Comparison of ENCODE assay signal across 8 cellular contexts in genomic region chr2:55134316-55134706, GRCh38.
A peak's percentile ranks its signal among the peaks of the same experiment; 100 is the strongest.
DNase-seq lines count a peak whose midpoint lies in the region; ATAC-seq and TF ChIP-seq lines count a peak whose summit lies in the region.

No MANE protein-coding gene starts in this region.

- no peak for TF ChIP-seq RAD21 in neural cell (conservative IDR thresholded peaks at IDR 0.05)

- CTCF ChIA-PET in CD8-positive, alpha-beta T cell (lab: Charles Lee): interaction anchor here (0.9 to 1.6 kb wide), 2 partner anchors 33 to 61 kb away, joined by 4 to 6 read pairs; no protein-coding TSS in a partner anchor

- POLR2A ChIA-PET in CD8-positive, alpha-beta T cell (lab: Charles Lee): interaction anchor here (0.6 to 2.0 kb wide), 5 partner anchors 10 to 85 kb away, joined by 3 to 9 read pairs (median 4); partner anchors contain the start of gene RTN4

- no peak overlapping the region for H3K4me2 ChIP-seq in neural cell (ENCODE audit: low read length)

- peaks cover 43% of the 10 kb centered on the region for H3K4me1 Mint-ChIP-seq in CD8-positive, alpha-beta T cell (ENCODE audit: low read depth)
- H3K4me1 Mint-ChIP-seq in brain: peaks cover 63% of the 10 kb centered on the region

- peaks cover 27% of the 10 kb centered on the region for H3K4me1 ChIP-seq in CD8-positive, alpha-beta T cell (ENCODE audit: insufficient read depth, low read length)

- H3K36me3 ChIP-seq in CD8-positive, alpha-beta T cell (ENCODE audit: insufficient read depth, low read length): no peaks in the 10 kb centered on the region
- H3K36me3 ChIP-seq in neural cell (ENCODE audit: insufficient read depth, low read length): no peaks in the 10 kb centered on the region

- H4K20me1 ChIP-seq in neural cell (ENCODE audit: insufficient read depth): no peaks in the 10 kb centered on the region

- peak in 2 of 7 experiments; percentile 13 to 54 for DNase-seq in CD8-positive, alpha-beta T cell
- DNase-seq in H4 (ENCODE audit: low spot score): no peak
- no peak for DNase-seq in NCI-H1092 (lab: John Stamatoyannopoulos, UW)
- DNase-seq in GM19238 (ENCODE audit: insufficient read length, low spot score): no peak
- DNase-seq in DMS153 (lab: John Stamatoyannopoulos, UW): no peak

- H3K27ac ChIP-seq in CD8-positive, alpha-beta T cell (ENCODE audit: low read depth, low read length): peak overlapping the region; percentile 60
- H3K27ac ChIP-seq in neural cell (ENCODE audit: low read length): peak overlapping the region; percentile 61

- TF ChIP-seq CTCF in CD8-positive, alpha-beta T cell (IDR thresholded peaks at IDR 0.05): no peak
- TF ChIP-seq CTCF in brain (conservative IDR thresholded peaks at IDR 0.05) (no peak), neural cell (IDR thresholded peaks at IDR 0.05; ENCODE audit: poor library complexity, severe bottlenecking) (no peak)

- peak overlapping the region; percentile 45 for H3K9ac ChIP-seq in neural cell (ENCODE audit: low read length)

- H3K4me3 Mint-ChIP-seq in CD8-positive, alpha-beta T cell: peak overlapping the region; percentile 89
- peak overlapping the region in 4 of 5 experiments; percentile 37 to 76 (median 64) for H3K4me3 Mint-ChIP-seq in brain

- no peaks in the 10 kb centered on the region for H3K27me3 Mint-ChIP-seq in CD8-positive, alpha-beta T cell (ENCODE audit: low read depth)
- no peaks in the 10 kb centered on the region for H3K27me3 Mint-ChIP-seq in brain

- H3K79me2 ChIP-seq in neural cell (replicated peaks; ENCODE audit: insufficient read depth, low read length): no peaks in the 10 kb centered on the region

- no peaks in the 10 kb centered on the region for H3K9me3 ChIP-seq in CD8-positive, alpha-beta T cell (ENCODE audit: low read length)
- H3K9me3 ChIP-seq in neural cell (ENCODE audit: low read length): no peaks in the 10 kb centered on the region

- no peaks in the 10 kb centered on the region for H3K9me3 Mint-ChIP-seq in CD8-positive, alpha-beta T cell
- H3K9me3 Mint-ChIP-seq in brain: peaks cover 0 to 3% (median 0%) of the 10 kb centered on the region in 5 experiments

- intact Hi-C loops in CD8-positive, alpha-beta T cell (cut with DNase I, micrococcal nuclease): loop anchor here (1.0 to 5.0 kb wide), 4 partner anchors 82 to 286 kb away; partner anchors contain the start of genes RTN4 (in 2 of the 2), CLHC1 (in 1 of the 2) and RPS27A (in 1 of the 2)

- no peaks in the 10 kb centered on the region for H3K36me3 Mint-ChIP-seq in CD8-positive, alpha-beta T cell
- no peaks in the 10 kb centered on the region for H3K36me3 Mint-ChIP-seq in brain

- no peaks in the 10 kb centered on the region for H3K9me2 ChIP-seq in neural cell (ENCODE audit: insufficient read depth, low read length)

- TF ChIP-seq EP300 in neural cell (conservative IDR thresholded peaks at IDR 0.05; ENCODE audit: poor library complexity, severe bottlenecking): no peak

- H2AFZ ChIP-seq in neural cell (ENCODE audit: low read depth, low read length): no peak overlapping the region

- peak overlapping the region; percentile 97 for H3K27ac Mint-ChIP-seq in CD8-positive, alpha-beta T cell
- H3K27ac Mint-ChIP-seq in brain: peak overlapping the region; percentile 88 to 99 (median 96)

- peak; percentile 39 for ATAC-seq in CD8-positive, alpha-beta T cell
- peak; percentile 14 for ATAC-seq in HG03280 (IDR thresholded peaks at IDR 0.05; ENCODE audit: unreplicated experiment)

- no peaks in the 10 kb centered on the region for H3K27me3 ChIP-seq in CD8-positive, alpha-beta T cell (ENCODE audit: insufficient read depth, low read length)
- no peaks in the 10 kb centered on the region for H3K27me3 ChIP-seq in neural cell (ENCODE audit: insufficient read depth, low read depth, low read length)

- peak overlapping the region; percentile 49 for H3K4me3 ChIP-seq in CD8-positive, alpha-beta T cell (ENCODE audit: low read depth, low read length)
- no peak overlapping the region for H3K4me3 ChIP-seq in neural cell (ENCODE audit: low read length)

- H3F3A ChIP-seq in neural cell (ENCODE audit: insufficient read depth, low read length, poor library complexity, severe bottlenecking): no peaks in the 10 kb centered on the region

TF ChIP-seq in neural cell, 6 proteins besides CTCF, POLR2A, EP300 and RAD21:
- TF ChIP-seq EZH2 (IDR thresholded peaks at IDR 0.05; ENCODE audit: borderline replicate concordance, insufficient read depth, low read length, poor library complexity, severe bottlenecking): no peak
- TF ChIP-seq SMC3 (conservative IDR thresholded peaks at IDR 0.05; ENCODE audit: poor library complexity): no peak
